Comparison of ENCODE assay signal across 8 cellular contexts in genomic region chr4:110195561-110196205, GRCh38. TPM values are rescaled to one million over a fixed set of nuclear protein-coding genes. Genes with fewer than 3 reads are reported as not detected.
A peak's percentile ranks its signal among the peaks of the same experiment; 100 is the strongest.
DNase-seq lines count a peak whose midpoint lies in the region; ATAC-seq and TF ChIP-seq lines count a peak whose summit lies in the region.

No MANE protein-coding gene starts in this region.

- DNase-seq in AG10803 (ENCODE audit: low read depth) (no peak), fibroblast of lung (ENCODE audit: low read depth in 2 of 2) (peak in 1 of 2 donors; percentile 36), osteocyte (ENCODE audit: extremely low spot score, unreplicated experiment) (no peak), iPS-NIHi11 (ENCODE audit: low spot score) (no peak), NCI-H2107 (lab: John Stamatoyannopoulos, UW) (no peak)
- no peak for DNase-seq in T-helper 2 cell treated with Interferon-gamma antibody and Interleukin-4, amounts not matched to agents 5 μg/mL and 100 μg/mL, for 36 hours (ENCODE audit: low spot score)

- peak overlapping the region; percentile 77 for H3K27ac ChIP-seq in fibroblast of lung (ENCODE audit: insufficient read depth, low read length)

- H3K9me3 Mint-ChIP-seq in T-helper 2 cell treated with Interferon-gamma antibody and Interleukin-4, amounts not matched to agents 5 μg/mL and 100 μg/mL, for 36 hours: no peaks in the 10 kb centered on the region
- no peaks in the 10 kb centered on the region for H3K9me3 Mint-ChIP-seq in osteocyte (ENCODE audit: unreplicated experiment)

- H3K27ac Mint-ChIP-seq in T-helper 2 cell treated with Interferon-gamma antibody and Interleukin-4, amounts not matched to agents 5 μg/mL and 100 μg/mL, for 36 hours: peak overlapping the region; percentile 98
- H3K27ac Mint-ChIP-seq in osteocyte (ENCODE audit: unreplicated experiment): peak overlapping the region; percentile 96

- H3K4me2 ChIP-seq in fibroblast of lung (ENCODE audit: extremely low read depth, insufficient read depth, low read length): peak overlapping the region; percentile 82

- H3K9ac ChIP-seq in fibroblast of lung (ENCODE audit: insufficient read depth, low read length): peak overlapping the region; percentile 64

- H3K9me3 ChIP-seq in fibroblast of lung (ENCODE audit: control insufficient read depth, insufficient read depth, low read depth, low read length): no peaks in the 10 kb centered on the region

- ATAC-seq in GM18505 (IDR thresholded peaks at IDR 0.05; ENCODE audit: unreplicated experiment) (peak; percentile 1), HG03139 (IDR thresholded peaks at IDR 0.05; ENCODE audit: unreplicated experiment) (peak; percentile 3)

- peak overlapping the region; percentile 39 for H2AFZ ChIP-seq in fibroblast of lung (ENCODE audit: low read length)

- peaks cover 40% of the 10 kb centered on the region for H3K79me2 ChIP-seq in fibroblast of lung (ENCODE audit: control insufficient read depth, insufficient read depth, low read length)

- peak overlapping the region; percentile 95 for H3K4me3 Mint-ChIP-seq in T-helper 2 cell treated with Interferon-gamma antibody and Interleukin-4, amounts not matched to agents 5 μg/mL and 100 μg/mL, for 36 hours
- peak overlapping the region; percentile 87 for H3K4me3 Mint-ChIP-seq in osteocyte (ENCODE audit: unreplicated experiment)

- no peaks in the 10 kb centered on the region for H3K27me3 Mint-ChIP-seq in T-helper 2 cell treated with Interferon-gamma antibody and Interleukin-4, amounts not matched to agents 5 μg/mL and 100 μg/mL, for 36 hours (ENCODE audit: low read depth)
- no peaks in the 10 kb centered on the region for H3K27me3 Mint-ChIP-seq in osteocyte (ENCODE audit: unreplicated experiment)

- peaks cover 11% of the 10 kb centered on the region for H3K4me1 ChIP-seq in fibroblast of lung (ENCODE audit: control insufficient read depth, extremely low read depth, insufficient read depth, low read length)

- H4K20me1 ChIP-seq in fibroblast of lung (ENCODE audit: control insufficient read depth, extremely low read depth, insufficient read depth, low read length): no peaks in the 10 kb centered on the region

- peaks cover 30% of the 10 kb centered on the region for H3K4me1 Mint-ChIP-seq in T-helper 2 cell treated with Interferon-gamma antibody and Interleukin-4, amounts not matched to agents 5 μg/mL and 100 μg/mL, for 36 hours (ENCODE audit: low read depth)
- H3K4me1 Mint-ChIP-seq in osteocyte (ENCODE audit: unreplicated experiment): peaks cover 26% of the 10 kb centered on the region

- no peaks in the 10 kb centered on the region for H3K36me3 ChIP-seq in fibroblast of lung (ENCODE audit: control insufficient read depth, insufficient read depth, low read length)

- TF ChIP-seq CTCF in AG10803 (conservative IDR thresholded peaks at IDR 0.05; ENCODE audit: low read length) (no peak), fibroblast of lung (conservative IDR thresholded peaks at IDR 0.05 in 1 of 2, IDR thresholded peaks at IDR 0.05 in 1 of 2; ENCODE audit: low read depth in 1 of 2, low read length in 2 of 2) (no peak), osteocyte (IDR thresholded peaks at IDR 0.05) (no peak)

- H3K4me3 ChIP-seq in AG10803 (ENCODE audit: low read length) (peak overlapping the region; percentile 80), fibroblast of lung (replicated peaks in 1 of 4; ENCODE audit: control extremely low read depth in 1 of 4, insufficient read depth in 1 of 4, low read depth in 3 of 4, low read length in 4 of 4) (peak overlapping the region; percentile 41 to 89 (median 80))

- H3K36me3 Mint-ChIP-seq in T-helper 2 cell treated with Interferon-gamma antibody and Interleukin-4, amounts not matched to agents 5 μg/mL and 100 μg/mL, for 36 hours (ENCODE audit: low read depth): peaks cover 25% of the 10 kb centered on the region
- H3K36me3 Mint-ChIP-seq in osteocyte (ENCODE audit: unreplicated experiment): no peaks in the 10 kb centered on the region

- no peaks in the 10 kb centered on the region for H3K27me3 ChIP-seq in fibroblast of lung (ENCODE audit: control insufficient read depth, insufficient read depth, low read length)

- no peak for TF ChIP-seq POLR2A in GM18505 (IDR thresholded peaks at IDR 0.05; ENCODE audit: borderline replicate concordance, extremely low read depth, insufficient read depth, insufficient read length)

RNA-seq across cellular contexts. Expression of gene ELOVL6, which starts 2.7 kb away (rescaled TPM):
- total RNA-seq in fibroblast of lung (8.7 and 15.0 TPM in 2 replicates), osteocyte (7.3 and 9.0 TPM in 2 replicates)
- 43.4 and 56.4 TPM in 2 replicates for polyA plus RNA-seq in fibroblast of lung
- 30.1 and 44.4 TPM in 2 replicates for polyA plus RNA-seq in fibroblast of lung (2012)
- polyA minus RNA-seq in fibroblast of lung (ENCODE audit: low replicate concordance): 12.3 and 39.7 TPM in 2 replicates
